8 cellular contexts compared by ENCODE assay signal in genomic region chr21:42975886-42976608, GRCh38. TPM values are rescaled to one million over a fixed set of nuclear protein-coding genes. Genes with fewer than 3 reads are reported as not detected.
A peak's percentile ranks its signal among the peaks of the same experiment; 100 is the strongest.
DNase-seq lines count a peak whose midpoint lies in the region; ATAC-seq and TF ChIP-seq lines count a peak whose summit lies in the region.

No MANE protein-coding gene starts in this region.

- H3K4me3 Mint-ChIP-seq in activated CD4-positive, alpha-beta memory T cell treated with anti-CD3 and anti-CD28 coated beads for 36 hours = peak overlapping the region; percentile 87

- POLR2A ChIA-PET in activated CD4-positive, alpha-beta memory T cell treated with anti-CD3 and anti-CD28 coated beads for 36 hours (lab: Charles Lee) = interaction anchor here (0.6 kb wide), 1 partner anchor 1941 kb away, joined by 3 read pairs; no protein-coding TSS in a partner anchor

- 38 to 49% (median 47%) methylated on average over 6 of the region's 6 CpGs for WGBS in spleen, 5 donors

- ATAC-seq in HG03139 (IDR thresholded peaks at IDR 0.05; ENCODE audit: unreplicated experiment) = no peak
- no peak for ATAC-seq in GM21390 (IDR thresholded peaks at IDR 0.05; ENCODE audit: unreplicated experiment)

- peak overlapping the region; percentile 78 for H3K4me3 ChIP-seq in HUES6 (ENCODE audit: low read depth, low read length)
- H3K4me3 ChIP-seq in right atrium auricular region = peak overlapping the region; percentile 84 to 87
- peak overlapping the region; percentile 35 to 91 (median 62) for H3K4me3 ChIP-seq in spleen

- H3K36me3 Mint-ChIP-seq in activated CD4-positive, alpha-beta memory T cell treated with anti-CD3 and anti-CD28 coated beads for 36 hours = peaks cover 5% of the 10 kb centered on the region

- intact Hi-C loops in activated CD4-positive, alpha-beta memory T cell treated with anti-CD3 and anti-CD28 coated beads for 36 hours (cut with micrococcal nuclease) = loop anchor here (2.0 kb wide), 1 partner anchor 97 kb away; the partner anchor contains the start of gene WDR4
- intact Hi-C loops in spleen (cut with DNase I; ENCODE audit: low total_unique reads) = no loop called here

- H3K27ac Mint-ChIP-seq in activated CD4-positive, alpha-beta memory T cell treated with anti-CD3 and anti-CD28 coated beads for 36 hours = peak overlapping the region; percentile 95

- H3K4me1 Mint-ChIP-seq in activated CD4-positive, alpha-beta memory T cell treated with anti-CD3 and anti-CD28 coated beads for 36 hours (ENCODE audit: low read depth) = peaks cover 33% of the 10 kb centered on the region

- no peak for TF ChIP-seq CTCF in right atrium auricular region (IDR thresholded peaks at IDR 0.05)
- no peak for TF ChIP-seq CTCF in spleen (IDR thresholded peaks at IDR 0.05 in 8 of 11, conservative IDR thresholded peaks at IDR 0.05 in 3 of 11)

- no peak for TF ChIP-seq POLR2A in spleen (IDR thresholded peaks at IDR 0.05)

- H3K27me3 ChIP-seq in HUES6 (ENCODE audit: control insufficient read depth, insufficient read depth, low read length) = no peaks in the 10 kb centered on the region
- H3K27me3 ChIP-seq in right atrium auricular region = no peaks in the 10 kb centered on the region
- no peaks in the 10 kb centered on the region for H3K27me3 ChIP-seq in spleen (replicated peaks in 1 of 7)

- no peak for DNase-seq in activated CD4-positive, alpha-beta memory T cell treated with anti-CD3 and anti-CD28 coated beads for 36 hours
- DNase-seq in right atrium auricular region (ENCODE audit: low spot score) (no peak), spleen (peak; percentile 6), cerebellum (ENCODE audit: low spot score) (no peak)
- no peak for DNase-seq in activated effector memory CD4-positive, alpha-beta T cell treated with anti-CD3 and anti-CD28 coated beads, Interleukin-2, amount 50 U/mL, for 16 hours

- H3K36me3 ChIP-seq in HUES6 (ENCODE audit: control insufficient read depth, insufficient read depth, low read length) (peaks cover 26% of the 10 kb centered on the region), right atrium auricular region (peaks cover 4% of the 10 kb centered on the region), spleen (peaks cover 0 to 14% (median 2%) of the 10 kb centered on the region in 6 donors)

- H3K4me1 ChIP-seq in HUES6 (ENCODE audit: control insufficient read depth, insufficient read depth, low read length) = peaks cover 42% of the 10 kb centered on the region
- peaks cover 0 to 20% of the 10 kb centered on the region in 2 donors for H3K4me1 ChIP-seq in right atrium auricular region
- H3K4me1 ChIP-seq in spleen = peaks cover 5 to 56% (median 37%) of the 10 kb centered on the region in 6 donors

- H3K9ac ChIP-seq in HUES6 (ENCODE audit: low read length) = peak overlapping the region; percentile 94

- no peaks in the 10 kb centered on the region for H3K27me3 Mint-ChIP-seq in activated CD4-positive, alpha-beta memory T cell treated with anti-CD3 and anti-CD28 coated beads for 36 hours

- CTCF ChIA-PET in activated CD4-positive, alpha-beta memory T cell treated with anti-CD3 and anti-CD28 coated beads for 36 hours (lab: Charles Lee) = no interaction called here

- H3K9me3 ChIP-seq in HUES6 (ENCODE audit: control insufficient read depth, insufficient read depth, low read depth, low read length) (peaks cover 17% of the 10 kb centered on the region; the same call in 1 of the 2 replicates), right atrium auricular region (no peaks in the 10 kb centered on the region), spleen (no peaks in the 10 kb centered on the region)

- H3K27ac ChIP-seq in HUES6 (ENCODE audit: low read depth, low read length) (peak overlapping the region; percentile 97), right atrium auricular region (peak overlapping the region; percentile 96 to 100), spleen (peak overlapping the region; percentile 85 to 100 (median 99))

- H3K9me3 Mint-ChIP-seq in activated CD4-positive, alpha-beta memory T cell treated with anti-CD3 and anti-CD28 coated beads for 36 hours = no peaks in the 10 kb centered on the region

RNA-seq across cellular contexts. Expression of gene PKNOX1, which starts 1.7 kb away (rescaled TPM):
- 10 to 100 TPM; 16.9 to 18.0 TPM for total RNA-seq in activated CD4-positive, alpha-beta memory T cell treated with anti-CD3 and anti-CD28 coated beads for 36 hours
- 10 to 100 TPM in 1 of 2 donors, 1 to 10 TPM in 1; 7.5 to 10.1 TPM for total RNA-seq in right atrium auricular region
- 10 to 100 TPM; 11.1 to 21.2 (median 17.3) TPM for total RNA-seq in spleen
- 10 to 100 TPM in 1 of 3 donors, 1 to 10 TPM in 2; 7.3 to 10.1 (median 8.7) TPM for polyA plus RNA-seq in spleen
- total RNA-seq in cerebellum = 21.1 TPM

RNA-seq across cellular contexts. Expression of gene ERVH48-1, which starts 50.6 kb away (rescaled TPM):
- under 1 TPM in 1 of 2 experiments, not detected in 1; 0.07 TPM for total RNA-seq in activated CD4-positive, alpha-beta memory T cell treated with anti-CD3 and anti-CD28 coated beads for 36 hours
- total RNA-seq in right atrium auricular region (not detected), spleen (not detected), cerebellum (0.09 TPM)
- under 1 TPM in 1 of 3 donors, not detected in 2; 0.05 TPM for polyA plus RNA-seq in spleen
